18 cellular contexts compared by ENCODE assay signal in the genomic region with DNA sequence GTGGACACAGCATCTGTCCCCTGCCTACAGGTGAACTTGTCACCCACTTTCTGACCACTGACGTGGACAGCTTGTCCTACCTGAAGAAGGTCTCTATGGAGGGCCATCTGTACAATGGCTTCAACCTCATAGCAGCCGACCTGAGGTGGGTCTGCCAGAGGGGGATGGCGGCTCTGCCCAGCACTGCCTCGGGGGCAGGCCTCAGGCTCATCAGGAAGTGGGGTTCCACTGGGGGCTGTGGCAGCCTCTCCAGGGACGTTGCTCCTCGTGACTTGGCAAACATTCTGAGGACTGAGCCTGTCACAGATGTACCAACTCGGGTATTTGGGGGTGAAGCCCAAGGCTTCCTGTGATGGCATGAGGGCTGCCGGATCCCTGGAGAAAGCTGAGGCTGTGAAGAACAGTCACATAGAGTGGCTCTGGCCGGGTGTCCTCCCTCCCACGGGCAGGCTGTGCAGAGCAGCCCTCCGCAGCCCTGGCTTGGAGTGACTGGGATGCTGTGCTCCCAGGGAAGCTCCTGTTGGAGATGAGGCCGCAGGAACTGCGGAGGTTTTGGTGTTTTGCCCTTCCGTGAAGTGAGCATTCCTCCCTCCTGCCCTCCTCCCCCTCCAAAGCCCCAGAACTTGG. TPM values are rescaled to one million over a fixed set of nuclear protein-coding genes. Genes with fewer than 3 reads are reported as not detected.
DNase-seq lines count a peak whose midpoint lies in the region; ATAC-seq, FAIRE-seq and TF ChIP-seq lines count a peak whose summit lies in the region.
"Had no signal": no experiment of that assay in that cellular context is flagged by ENCODE, and none has a peak within 500 bp of the region (broad histone marks: within the 10 kb centered on the region; RNA-seq: fewer than 3 reads in every experiment).

No MANE protein-coding gene starts in this region.

- DNase-seq in urothelium cell line (ENCODE audit: low spot score) = no peak
- DNase-seq in activated CD4-positive, alpha-beta T cell treated with anti-CD3 and anti-CD28 coated beads for 36 hours = no peak
- DNase-seq in stimulated activated CD4-positive, alpha-beta T cell treated with anti-CD3 and anti-CD28 coated beads, Interleukin-2, amount 100 ng/mL, for 24 hours = no peak
- DNase-seq: Caco-2; CD4-positive, alpha-beta T cell; DMS153; DMS79 treated with DMSO at 0.1 percent for 48 hours; GF-D8; HCEC 1CT; HFFc6; KBM-7 had no signal

- H3K9me3 Mint-ChIP-seq in dendritic cell treated with granulocyte-macrophage colony-stimulating factor and Interleukin-4, amounts not matched to agents 40 ng/mL and 50 ng/mL, for 4 days = no peaks in the 10 kb centered on the region
- H3K9me3 Mint-ChIP-seq in activated CD4-positive, alpha-beta T cell treated with anti-CD3 and anti-CD28 coated beads for 36 hours (ENCODE audit: low read depth) = no peaks in the 10 kb centered on the region
- H3K9me3 Mint-ChIP-seq: CD4-positive, alpha-beta T cell; HFFc6 had no signal

- H3K4me3 Mint-ChIP-seq in dendritic cell treated with granulocyte-macrophage colony-stimulating factor and Interleukin-4, amounts not matched to agents 40 ng/mL and 50 ng/mL, for 4 days = no peak overlapping the region
- H3K4me3 Mint-ChIP-seq in activated CD4-positive, alpha-beta T cell treated with anti-CD3 and anti-CD28 coated beads for 36 hours = no peak overlapping the region
- H3K4me3 Mint-ChIP-seq: B cell; CD4-positive, alpha-beta T cell; GM23338; HFFc6 had no signal

- H3K9me3 ChIP-seq in BLaER1 (peaks cover 7% of the 10 kb centered on the region), HEK293 (ENCODE audit: control insufficient read depth, insufficient read depth, low read depth, low read length) (no peaks in the 10 kb centered on the region)
- H3K9me3 ChIP-seq: Caco-2 had no signal

- H3K27ac Mint-ChIP-seq in dendritic cell treated with granulocyte-macrophage colony-stimulating factor and Interleukin-4, amounts not matched to agents 40 ng/mL and 50 ng/mL, for 4 days = peak overlapping the region; percentile 8
- H3K27ac Mint-ChIP-seq in activated CD4-positive, alpha-beta T cell treated with anti-CD3 and anti-CD28 coated beads for 36 hours = no peak overlapping the region
- H3K27ac Mint-ChIP-seq: B cell; CD4-positive, alpha-beta T cell; GM23338; HFFc6 had no signal

- no peaks in the 10 kb centered on the region for H4K20me1 ChIP-seq in BLaER1

- no peaks in the 10 kb centered on the region for H3K27me3 Mint-ChIP-seq in dendritic cell treated with granulocyte-macrophage colony-stimulating factor and Interleukin-4, amounts not matched to agents 40 ng/mL and 50 ng/mL, for 4 days
- no peaks in the 10 kb centered on the region for H3K27me3 Mint-ChIP-seq in activated CD4-positive, alpha-beta T cell treated with anti-CD3 and anti-CD28 coated beads for 36 hours
- H3K27me3 Mint-ChIP-seq: B cell; CD4-positive, alpha-beta T cell had no signal

- no peaks in the 10 kb centered on the region for H3K27me3 ChIP-seq in BLaER1

- H3K36me3 Mint-ChIP-seq in dendritic cell treated with granulocyte-macrophage colony-stimulating factor and Interleukin-4, amounts not matched to agents 40 ng/mL and 50 ng/mL, for 4 days (ENCODE audit: low read depth) = peaks cover 99% of the 10 kb centered on the region
- peaks cover 21% of the 10 kb centered on the region for H3K36me3 Mint-ChIP-seq in activated CD4-positive, alpha-beta T cell treated with anti-CD3 and anti-CD28 coated beads for 36 hours (ENCODE audit: low read depth)

- peak overlapping the region; percentile 73 for H3K9ac ChIP-seq in BLaER1

- POLR2A ChIA-PET in HEK293 (lab: Yijun Ruan, JAX) = no interaction called here
- POLR2A ChIA-PET in activated CD4-positive, alpha-beta T cell treated with anti-CD3 and anti-CD28 coated beads for 36 hours (lab: Charles Lee) = no interaction called here

- peak; percentile 20 for FAIRE-seq in urothelium cell line (lab: Jason Lieb, UNC)
- FAIRE-seq: H54 had no signal

- no peak for TF ChIP-seq CTCF in HEK293 (tag by site-specific recombination; IDR thresholded peaks at IDR 0.05)

- H3K4me2 ChIP-seq in BLaER1 = peak overlapping the region; percentile 97
- H3K4me2 ChIP-seq: GM23338 had no signal

- intact Hi-C loops in dendritic cell treated with granulocyte-macrophage colony-stimulating factor and Interleukin-4, amounts not matched to agents 40 ng/mL and 50 ng/mL, for 4 days (cut with micrococcal nuclease) = no loop called here
- intact Hi-C loops in activated CD4-positive, alpha-beta T cell treated with anti-CD3 and anti-CD28 coated beads for 36 hours (cut with DNase I, micrococcal nuclease) = no loop called here

- H3K36me3 ChIP-seq in BLaER1 (peaks cover 67% of the 10 kb centered on the region), HEK293 (ENCODE audit: control insufficient read depth in 2 of 2, insufficient read depth in 1 of 2, low read length in 2 of 2) (peaks cover 0 to 57% of the 10 kb centered on the region in 2 experiments; a peak in 2 of 3 replicates)

- CTCF ChIA-PET in HEK293 (lab: Yijun Ruan, JAX) = interaction anchor here (0.6 kb wide), 1 partner anchor 89 kb away, joined by 3 read pairs; no protein-coding TSS in a partner anchor
- CTCF ChIA-PET in activated CD4-positive, alpha-beta T cell treated with anti-CD3 and anti-CD28 coated beads for 36 hours (lab: Charles Lee) = no interaction called here

- peak overlapping the region; percentile 45 for H3K4me3 ChIP-seq in BLaER1
- no peak overlapping the region for H3K4me3 ChIP-seq in HEK293 (ENCODE audit: low read depth, low read length)
- H3K4me3 ChIP-seq: GM23338 had no signal

- no peaks in the 10 kb centered on the region for H3K4me1 Mint-ChIP-seq in dendritic cell treated with granulocyte-macrophage colony-stimulating factor and Interleukin-4, amounts not matched to agents 40 ng/mL and 50 ng/mL, for 4 days (ENCODE audit: low read depth)
- H3K4me1 Mint-ChIP-seq in activated CD4-positive, alpha-beta T cell treated with anti-CD3 and anti-CD28 coated beads for 36 hours = peaks cover under 1% of the 10 kb centered on the region
- H3K4me1 Mint-ChIP-seq: B cell, GM23338 had no signal

- no peak for ATAC-seq in activated CD4-positive, alpha-beta T cell treated with anti-CD3 and anti-CD28 coated beads for 36 hours

- peak overlapping the region; percentile 90 for H3K27ac ChIP-seq in BLaER1
- no peak overlapping the region for H3K27ac ChIP-seq in HEK293 (ENCODE audit: extremely low read depth, low read depth, low read length)
- H3K27ac ChIP-seq: C4-2B had no signal

- peaks cover 64% of the 10 kb centered on the region for H3K4me1 ChIP-seq in BLaER1
- H3K4me1 ChIP-seq in HEK293 (ENCODE audit: control insufficient read depth, insufficient read depth, low read length) = no peaks in the 10 kb centered on the region
- H3K4me1 ChIP-seq: Caco-2 had no signal

TF ChIP-seq in HEK293, 187 proteins besides CTCF, POLR2A, EP300 and RAD21:
- TF ChIP-seq TRIM28 (IDR thresholded peaks at IDR 0.05; ENCODE audit: borderline replicate concordance, low read length) = no peak
- TF ChIP-seq ZNF341 (tag by site-specific recombination; IDR thresholded peaks at IDR 0.05; ENCODE audit: low read depth) = peak; percentile 81

RNA-seq across cellular contexts. Expression of a gene that starts 26.5 kb away (rescaled TPM):
- total RNA-seq in activated CD4-positive, alpha-beta T cell treated with anti-CD3 and anti-CD28 coated beads for 36 hours = 10 to 100 TPM; 31.8 to 32.3 TPM

RNA-seq across cellular contexts. Expression of a gene that starts 32.6 kb away (rescaled TPM):
- 10 to 100 TPM; 20.3 to 22.8 TPM for total RNA-seq in activated CD4-positive, alpha-beta T cell treated with anti-CD3 and anti-CD28 coated beads for 36 hours

RNA-seq across cellular contexts. Expression of a gene that starts 36.9 kb away (rescaled TPM):
- 1 to 10 TPM; 1.3 to 2.1 TPM for total RNA-seq in activated CD4-positive, alpha-beta T cell treated with anti-CD3 and anti-CD28 coated beads for 36 hours
